ENCODE assay signal across 8 cellular contexts in the genomic region with DNA sequence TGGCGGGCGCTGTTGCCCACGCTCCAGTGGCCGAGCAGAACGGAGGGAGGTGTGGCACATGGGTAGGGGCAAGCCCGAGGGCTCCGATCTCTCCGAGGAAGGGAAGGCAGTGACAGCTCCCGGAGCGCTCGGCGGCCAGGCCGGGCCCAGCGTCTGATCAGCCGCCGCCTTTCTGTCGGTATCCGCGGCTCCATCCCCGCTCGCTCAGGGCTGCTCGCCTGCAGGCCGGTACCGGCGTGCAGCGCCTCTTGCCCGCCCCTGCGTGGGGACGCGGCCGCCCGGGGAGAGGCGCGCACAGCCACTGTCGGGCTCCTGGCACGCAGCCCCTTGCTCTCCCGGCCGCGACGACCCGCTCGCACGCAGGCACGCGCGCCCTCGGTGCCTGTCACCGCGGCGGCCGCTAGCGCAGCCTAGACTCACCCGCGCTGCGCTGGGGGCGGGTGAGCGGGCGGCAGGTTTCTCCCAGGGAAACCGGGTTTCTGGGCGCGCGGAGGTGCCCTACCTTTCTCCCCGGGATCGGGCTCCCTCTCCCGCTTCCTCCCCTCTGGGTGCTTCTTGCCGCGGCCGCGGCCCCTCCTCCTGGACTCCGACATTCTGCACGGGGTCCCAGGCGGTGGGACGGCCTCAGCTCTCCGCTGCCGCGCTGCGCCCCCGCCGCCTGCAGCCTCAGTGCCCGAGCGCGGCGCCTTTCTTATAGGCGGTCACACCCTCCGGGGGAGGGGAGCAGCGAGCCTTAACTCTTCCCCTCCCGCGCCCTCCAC.
A peak's percentile ranks its signal among the peaks of the same experiment; 100 is the strongest.
DNase-seq lines count a peak whose midpoint lies in the region; ATAC-seq and TF ChIP-seq lines count a peak whose summit lies in the region.

No MANE protein-coding gene starts in this region.

- no peaks in the 10 kb centered on the region for H3K36me3 Mint-ChIP-seq in activated CD8-positive, alpha-beta memory T cell treated with anti-CD3 and anti-CD28 coated beads, Interleukin-2, amount 10 ng/mL, durations not matched to agents 7 days and 5 days

- peaks cover 13% of the 10 kb centered on the region for H3K79me2 ChIP-seq in parathyroid adenoma

- no peak overlapping the region for H3K4me3 Mint-ChIP-seq in activated CD8-positive, alpha-beta memory T cell treated with anti-CD3 and anti-CD28 coated beads, Interleukin-2, amount 10 ng/mL, durations not matched to agents 7 days and 5 days

- H3K9me3 Mint-ChIP-seq in activated CD8-positive, alpha-beta memory T cell treated with anti-CD3 and anti-CD28 coated beads, Interleukin-2, amount 10 ng/mL, durations not matched to agents 7 days and 5 days (ENCODE audit: low read depth): no peaks in the 10 kb centered on the region

- H3K4me1 ChIP-seq in heart right ventricle: peaks cover 15 to 30% (median 21%) of the 10 kb centered on the region in 9 donors
- H3K4me1 ChIP-seq in parathyroid adenoma: peaks cover 11% of the 10 kb centered on the region

- no peaks in the 10 kb centered on the region for H3K36me3 ChIP-seq in heart right ventricle
- H3K36me3 ChIP-seq in parathyroid adenoma (ENCODE audit: control insufficient read depth, insufficient read depth, low read length): no peaks in the 10 kb centered on the region

- CTCF ChIA-PET in activated CD8-positive, alpha-beta memory T cell treated with anti-CD3 and anti-CD28 coated beads, Interleukin-2, amount 10 ng/mL, durations not matched to agents 7 days and 5 days (lab: Charles Lee): interaction anchor here (2.5 kb wide), 1 partner anchor 65 kb away, joined by 8 read pairs; no protein-coding TSS in a partner anchor

- H3K4me3 ChIP-seq in heart right ventricle (peak overlapping the region; percentile 28 to 61 (median 52)), parathyroid adenoma (ENCODE audit: low read depth, low read length) (peak overlapping the region; percentile 7)

- no peak overlapping the region for H3K9ac ChIP-seq in parathyroid adenoma

- ATAC-seq in activated CD8-positive, alpha-beta memory T cell treated with anti-CD3 and anti-CD28 coated beads, Interleukin-2, amount 10 ng/mL, durations not matched to agents 7 days and 5 days: peak; percentile 44
- ATAC-seq in heart right ventricle: peak; percentile 41 to 75 (median 60)
- no peak for ATAC-seq in HG03378 (IDR thresholded peaks at IDR 0.05; ENCODE audit: unreplicated experiment)
- ATAC-seq in GM18520 (IDR thresholded peaks at IDR 0.05; ENCODE audit: unreplicated experiment): no peak

- DNase-seq in stimulated activated CD4-positive, alpha-beta T cell treated with anti-CD3 and anti-CD28 coated beads, Interleukin-15, amount 100 ng/mL, for 24 hours: peak; percentile 34
- DNase-seq in stimulated activated CD4-positive, alpha-beta T cell treated with anti-CD3 and anti-CD28 coated beads, Interleukin-1b, Interleukin-23, amount 100 ng/mL, for 48 hours: no peak
- no peak for DNase-seq in activated CD8-positive, alpha-beta memory T cell treated with anti-CD3 and anti-CD28 coated beads, Interleukin-2, amount 10 ng/mL, durations not matched to agents 7 days and 5 days
- DNase-seq in heart right ventricle (peak in 1 of 2 donors; percentile 32), KG1 (lab: John Stamatoyannopoulos, UW) (no peak)

- intact Hi-C loops in heart right ventricle (cut with DNase I): no loop called here

- WGBS in heart right ventricle, 2 donors: 0 to 1% methylated on average over 85 to 88 of the region's 88 CpGs

- H3K27ac ChIP-seq in heart right ventricle (no peak overlapping the region), parathyroid adenoma (no peak overlapping the region)

- peak overlapping the region; percentile 41 for H3K4me2 ChIP-seq in parathyroid adenoma (ENCODE audit: low read length)

- peak overlapping the region; percentile 63 for H2AFZ ChIP-seq in parathyroid adenoma

- H3K27me3 ChIP-seq in heart right ventricle: peaks cover 0 to 58% (median 17%) of the 10 kb centered on the region in 7 donors
- H3K27me3 ChIP-seq in parathyroid adenoma (ENCODE audit: control insufficient read depth, insufficient read depth, low read length): peaks cover 7% of the 10 kb centered on the region

- H3K4me1 Mint-ChIP-seq in activated CD8-positive, alpha-beta memory T cell treated with anti-CD3 and anti-CD28 coated beads, Interleukin-2, amount 10 ng/mL, durations not matched to agents 7 days and 5 days: peaks cover 4% of the 10 kb centered on the region

- H3K27me3 Mint-ChIP-seq in activated CD8-positive, alpha-beta memory T cell treated with anti-CD3 and anti-CD28 coated beads, Interleukin-2, amount 10 ng/mL, durations not matched to agents 7 days and 5 days: peaks cover 40% of the 10 kb centered on the region

- H3K9me3 ChIP-seq in heart right ventricle (no peaks in the 10 kb centered on the region), parathyroid adenoma (ENCODE audit: control insufficient read depth, low read length) (no peaks in the 10 kb centered on the region)

- TF ChIP-seq CTCF in heart right ventricle (IDR thresholded peaks at IDR 0.05) (no peak), parathyroid adenoma (IDR thresholded peaks at IDR 0.05) (no peak)

- no peak overlapping the region for H3K27ac Mint-ChIP-seq in activated CD8-positive, alpha-beta memory T cell treated with anti-CD3 and anti-CD28 coated beads, Interleukin-2, amount 10 ng/mL, durations not matched to agents 7 days and 5 days

Comparison
In these comparisons a context has a peak if more than half of its experiments do, and no peak if none do; other contexts are left out.
1. ATAC-seq: peak in activated CD8-positive, alpha-beta memory T cell treated with anti-CD3 and anti-CD28 coated beads, Interleukin-2, amount 10 ng/mL, durations not matched to agents 7 days and 5 days (single experiment) and heart right ventricle (8 of 8); none in HG03378 (single experiment) and GM18520 (single experiment).